ENCODE assay signal across 1 cellular context in genomic region chr6:142874676-142875075, GRCh38.
TF ChIP-seq lines count a peak whose summit lies in the region.

No MANE protein-coding gene starts in this region.

TF ChIP-seq in H1, 55 proteins besides CTCF, POLR2A, EP300 and RAD21 (continued from another document):
- TF ChIP-seq USF2 (IDR thresholded peaks at IDR 0.05; ENCODE audit: low read length) (no peak), HDAC2 (IDR thresholded peaks at IDR 0.05; ENCODE audit: borderline replicate concordance in 1 of 2, low read depth in 2 of 2, low read length in 2 of 2) (no peak), TAF1 (IDR thresholded peaks at IDR 0.05; ENCODE audit: low read depth, low read length) (no peak), BRCA1 (IDR thresholded peaks at IDR 0.05; ENCODE audit: low read depth, low read length) (no peak), CHD1 (IDR thresholded peaks at IDR 0.05; ENCODE audit: low read depth, low read length) (no peak)
